2 cellular contexts compared by ENCODE assay signal in the genomic region with DNA sequence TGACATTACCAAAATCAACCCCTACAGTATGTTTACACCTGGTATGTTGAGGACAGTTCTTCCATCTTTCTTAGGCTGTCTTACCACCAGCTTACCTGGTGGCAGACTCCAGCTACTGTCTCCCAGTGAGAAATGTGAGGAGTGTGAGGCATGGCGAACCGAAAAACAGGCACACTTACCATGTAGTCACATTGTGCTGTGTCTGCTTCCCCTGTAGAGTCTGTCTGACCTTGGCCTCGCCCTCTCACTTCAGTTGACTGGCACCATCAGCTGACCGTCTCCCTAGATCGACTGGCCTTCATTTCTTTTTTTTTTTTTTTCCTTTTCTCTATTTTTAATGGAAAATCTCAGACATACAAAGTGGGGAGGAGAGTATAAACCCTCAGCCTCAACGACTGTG.
TF ChIP-seq lines count a peak whose summit lies in the region.

No MANE protein-coding gene starts in this region.

TF ChIP-seq in H1, 55 proteins besides CTCF, POLR2A, EP300 and RAD21:
- no peak for TF ChIP-seq EZH2 (IDR thresholded peaks at IDR 0.05; ENCODE audit: low read depth, low read length, severe bottlenecking)
- TF ChIP-seq POLR2AphosphoS5 (IDR thresholded peaks at IDR 0.05; ENCODE audit: low read depth, low read length): no peak
- TF ChIP-seq RNF2 (IDR thresholded peaks at IDR 0.05; ENCODE audit: borderline replicate concordance, low read depth, low read length, missing control alignments, poor library complexity, severe bottlenecking): no peak
- no peak for TF ChIP-seq JUND (IDR thresholded peaks at IDR 0.05; ENCODE audit: low read length)
- no peak for TF ChIP-seq PHF8 (conservative IDR thresholded peaks at IDR 0.05; ENCODE audit: low read depth, low read length)
- TF ChIP-seq TAF7 (optimal IDR thresholded peaks at IDR 0.05; ENCODE audit: borderline replicate concordance, low read depth, low read length): no peak
- TF ChIP-seq RFX5 (IDR thresholded peaks at IDR 0.05; ENCODE audit: borderline replicate concordance, low read depth, low read length): no peak
- TF ChIP-seq HDAC2 (IDR thresholded peaks at IDR 0.05; ENCODE audit: borderline replicate concordance in 1 of 2, low read depth in 2 of 2, low read length in 2 of 2): no peak
- TF ChIP-seq SP1 (IDR thresholded peaks at IDR 0.05; ENCODE audit: low read depth, low read length): no peak

TF ChIP-seq in HepG2, 621 proteins besides CTCF, POLR2A, EP300 and RAD21:
- TF ChIP-seq CREB1 (IDR thresholded peaks at IDR 0.05): no peak
- TF ChIP-seq CREB1 (CRISPR knock-in tag; IDR thresholded peaks at IDR 0.05): no peak
